11 cellular contexts compared by ENCODE assay signal in genomic region chr2:143730950-143731254, GRCh38.
DNase-seq lines count a peak whose midpoint lies in the region; ATAC-seq and TF ChIP-seq lines count a peak whose summit lies in the region.
"Had no signal": no experiment of that assay in that cellular context is flagged by ENCODE, and none has a peak within 500 bp of the region (broad histone marks: within the 10 kb centered on the region; RNA-seq: fewer than 3 reads in every experiment).

No MANE protein-coding gene starts in this region.

- 75 to 83% methylated on average over 1 of the region's 1 CpG for WGBS in GM23248 (ENCODE audit: low coverage in 1 of 2, low lambda C conversion rate in 2 of 2, missing lambda C conversion rate in 2 of 2), 2 experiments
- no CpG with 5 or more reads among the region's 1 CpG for WGBS in H9 (ENCODE audit: extremely low coverage, insufficient read length, low lambda C conversion rate)

- no peak overlapping the region for H3K14ac ChIP-seq in H9 (ENCODE audit: insufficient read depth, low read length)

- H3K18ac ChIP-seq in H9 (ENCODE audit: insufficient read length, low read depth, low read length): no peak overlapping the region

- DNase-seq in natural killer cell treated with Interleukin-12 subunit alpha and Interleukin-12 subunit beta and Interleukin-15 and Interleukin-18, amount 100 ng/mL, for 72 hours (ENCODE audit: low spot score): no peak
- DNase-seq in natural killer cell: no peak
- DNase-seq in GM23248: peak; percentile 36
- no peak for DNase-seq in HPDE6-E6E7 (ENCODE audit: extremely low spot score)
- DNase-seq in NCI-H446 (lab: John Stamatoyannopoulos, UW): no peak
- DNase-seq in NCI-H524 (lab: John Stamatoyannopoulos, UW): no peak
- DNase-seq in H9: no peak
- DNase-seq: BE2C, NCI-H2081 treated with DMSO at 0.1 percent for 48 hours, posterior cingulate gyrus had no signal

- H4K8ac ChIP-seq in H9 (replicated peaks; ENCODE audit: insufficient read length, low read depth, low read length): no peak overlapping the region

- no peak overlapping the region for H2AFZ ChIP-seq in GM23248
- no peak overlapping the region for H2AFZ ChIP-seq in H9 (ENCODE audit: low read length)

- H3K56ac ChIP-seq in H9 (ENCODE audit: insufficient read length, low read depth, low read length): no peak overlapping the region

- H3K27ac Mint-ChIP-seq in natural killer cell treated with Interleukin-12 subunit alpha and Interleukin-12 subunit beta and Interleukin-15 and Interleukin-18, amount 100 ng/mL, for 72 hours: peak overlapping the region; percentile 89 to 96
- H3K27ac Mint-ChIP-seq in natural killer cell (peak overlapping the region in 1 of 2 donors; percentile 14), H9 (no peak overlapping the region)

- no peaks in the 10 kb centered on the region for H3K79me1 ChIP-seq in H9 (ENCODE audit: insufficient read depth, low read depth, low read length, poor library complexity, severe bottlenecking)

- H3K4me1 ChIP-seq in GM23248 (ENCODE audit: insufficient read depth): peaks cover 7% of the 10 kb centered on the region; the same call in 1 of the 2 replicates
- H3K4me1 ChIP-seq in H9 (ENCODE audit: insufficient read depth, low read length): no peaks in the 10 kb centered on the region
- H3K4me1 ChIP-seq: BE2C had no signal

- H3K4me3 ChIP-seq in GM23248: no peak overlapping the region

- no peaks in the 10 kb centered on the region for H3K27me3 Mint-ChIP-seq in natural killer cell treated with Interleukin-12 subunit alpha and Interleukin-12 subunit beta and Interleukin-15 and Interleukin-18, amount 100 ng/mL, for 72 hours
- H3K27me3 Mint-ChIP-seq in natural killer cell (ENCODE audit: low read depth in 2 of 2): no peaks in the 10 kb centered on the region
- H3K27me3 Mint-ChIP-seq in H9 (ENCODE audit: low read depth): no peaks in the 10 kb centered on the region

- no peaks in the 10 kb centered on the region for H3K23me2 ChIP-seq in H9 (ENCODE audit: insufficient read length, low read depth, low read length, poor library complexity, severe bottlenecking)

- in situ Hi-C loops in GM23248 (cut with MboI): no loop called here

- H4K91ac ChIP-seq in H9 (ENCODE audit: insufficient read length, low read depth, low read length): no peak overlapping the region

- no peak overlapping the region for H3K27ac ChIP-seq in GM23248
- H3K27ac ChIP-seq in H9 (ENCODE audit: insufficient read length, low read depth, low read length): no peak overlapping the region

- no peak overlapping the region for H4K5ac ChIP-seq in H9 (ENCODE audit: insufficient read length, low read depth, low read length)

- no peaks in the 10 kb centered on the region for H3K36me3 ChIP-seq in GM23248 (ENCODE audit: low read depth)
- H3K36me3 ChIP-seq: BE2C had no signal

- H3K4me3 Mint-ChIP-seq in natural killer cell treated with Interleukin-12 subunit alpha and Interleukin-12 subunit beta and Interleukin-15 and Interleukin-18, amount 100 ng/mL, for 72 hours: peak overlapping the region; percentile 80
- no peak overlapping the region for H3K4me3 Mint-ChIP-seq in natural killer cell
- H3K4me3 Mint-ChIP-seq in H9: no peak overlapping the region

- no peak overlapping the region for H3T11ph ChIP-seq in H9 (ENCODE audit: low read length)

- intact Hi-C loops in natural killer cell (cut with micrococcal nuclease): no loop called here

- no peak overlapping the region for H2BK120ac ChIP-seq in H9 (ENCODE audit: low read depth, low read length, poor library complexity, severe bottlenecking)

- no peak overlapping the region for H3K23ac ChIP-seq in H9 (ENCODE audit: insufficient read length, low read depth, low read length)

- no peak overlapping the region for H2BK5ac ChIP-seq in H9 (ENCODE audit: insufficient read length, low read length)

- no peak overlapping the region for H2BK15ac ChIP-seq in H9 (ENCODE audit: low read depth, low read length)

- H3K9me3 Mint-ChIP-seq in natural killer cell treated with Interleukin-12 subunit alpha and Interleukin-12 subunit beta and Interleukin-15 and Interleukin-18, amount 100 ng/mL, for 72 hours: no peaks in the 10 kb centered on the region
- H3K9me3 Mint-ChIP-seq in natural killer cell (no peaks in the 10 kb centered on the region), H9 (no peaks in the 10 kb centered on the region)

- peaks cover 26 to 51% of the 10 kb centered on the region in 2 donors for H3K4me1 Mint-ChIP-seq in natural killer cell treated with Interleukin-12 subunit alpha and Interleukin-12 subunit beta and Interleukin-15 and Interleukin-18, amount 100 ng/mL, for 72 hours (ENCODE audit: low read depth in 2 of 2)
- H3K4me1 Mint-ChIP-seq in natural killer cell: peaks cover 38 to 39% of the 10 kb centered on the region in 2 donors
- H3K4me1 Mint-ChIP-seq in H9: peaks cover 3 to 17% of the 10 kb centered on the region in 2 experiments

- no peak overlapping the region for H2AK5ac ChIP-seq in H9 (ENCODE audit: insufficient read length, low read length)

- no peak overlapping the region for H2BK12ac ChIP-seq in H9 (ENCODE audit: insufficient read length, low read depth, low read length)

- H4K20me1 ChIP-seq in GM23248 (ENCODE audit: insufficient read depth) (no peaks in the 10 kb centered on the region), H9 (ENCODE audit: control insufficient read depth, insufficient read depth, insufficient read length) (no peaks in the 10 kb centered on the region)

- no peak for TF ChIP-seq CTCF in natural killer cell (IDR thresholded peaks at IDR 0.05)
- no peak for TF ChIP-seq CTCF in H9 (conservative IDR thresholded peaks at IDR 0.05)

- no peaks in the 10 kb centered on the region for H3K9me2 ChIP-seq in GM23248 (ENCODE audit: insufficient read depth)

- H3K79me2 ChIP-seq in GM23248 (ENCODE audit: insufficient read depth) (no peaks in the 10 kb centered on the region), H9 (ENCODE audit: insufficient read depth, low read length) (no peaks in the 10 kb centered on the region)

- H3K9ac ChIP-seq in GM23248 (no peak overlapping the region), H9 (ENCODE audit: extremely low read depth, insufficient read length, low read length) (no peak overlapping the region)

- H3K27me3 ChIP-seq in GM23248 (replicated peaks; ENCODE audit: insufficient read depth) (no peaks in the 10 kb centered on the region), H9 (ENCODE audit: insufficient read depth, low read length) (no peaks in the 10 kb centered on the region)
- H3K27me3 ChIP-seq: BE2C had no signal

- no peak overlapping the region for H2BK20ac ChIP-seq in H9 (ENCODE audit: low read depth, low read length, poor library complexity, severe bottlenecking)

- H3K36me3 Mint-ChIP-seq in natural killer cell treated with Interleukin-12 subunit alpha and Interleukin-12 subunit beta and Interleukin-15 and Interleukin-18, amount 100 ng/mL, for 72 hours: peaks cover 10% of the 10 kb centered on the region
- H3K36me3 Mint-ChIP-seq in natural killer cell: no peaks in the 10 kb centered on the region
- H3K36me3 Mint-ChIP-seq in H9 (ENCODE audit: insufficient read depth in 1 of 3, low read depth in 3 of 3): no peaks in the 10 kb centered on the region

- H3K9me3 ChIP-seq in GM23248 (ENCODE audit: low read depth) (no peaks in the 10 kb centered on the region), H9 (ENCODE audit: control insufficient read depth, low read depth, low read length) (no peaks in the 10 kb centered on the region)
- H3K9me3 ChIP-seq: BE2C had no signal

- no peak overlapping the region for H3K4ac ChIP-seq in H9 (ENCODE audit: low read depth, low read length)

- ATAC-seq in natural killer cell treated with Interleukin-12 subunit alpha and Interleukin-12 subunit beta and Interleukin-15 and Interleukin-18, amount 100 ng/mL, for 72 hours: peak; percentile 12 to 41
- ATAC-seq in natural killer cell (no peak), HG03469 (IDR thresholded peaks at IDR 0.05; ENCODE audit: unreplicated experiment) (peak; percentile 30)

- H3K4me2 ChIP-seq in GM23248 (ENCODE audit: unreplicated experiment) (no peak overlapping the region), H9 (ENCODE audit: insufficient read depth, insufficient read length, low read length) (no peak overlapping the region)

- no peaks in the 10 kb centered on the region for H3F3A ChIP-seq in GM23248 (ENCODE audit: insufficient read depth)

Comparison
In these comparisons a context has a peak if more than half of its experiments do, and no peak if none do; other contexts are left out.
1. ATAC-seq: peak in natural killer cell treated with Interleukin-12 subunit alpha and Interleukin-12 subunit beta and Interleukin-15 and Interleukin-18, amount 100 ng/mL, for 72 hours (2 of 2) and HG03469 (single experiment); none in natural killer cell (0 of 3).
2. H3K27ac Mint-ChIP-seq: peak in natural killer cell treated with Interleukin-12 subunit alpha and Interleukin-12 subunit beta and Interleukin-15 and Interleukin-18, amount 100 ng/mL, for 72 hours (2 of 2); none in H9 (0 of 3).